Comparison of ENCODE assay signal across 29 cellular contexts in genomic region chr2:158775273-158776027, GRCh38. TPM values are rescaled to one million over a fixed set of nuclear protein-coding genes. Genes with fewer than 3 reads are reported as not detected.
"Had no signal": no experiment of that assay in that cellular context is flagged by ENCODE, and none has a peak within 500 bp of the region (broad histone marks: within the 10 kb centered on the region; RNA-seq: fewer than 3 reads in every experiment).

No MANE protein-coding gene starts in this region.

- H3K4me3 ChIP-seq: colonic mucosa, SK-N-MC had no signal

- H3K27ac ChIP-seq: colonic mucosa, SK-N-MC, WERI-Rb-1 had no signal

- H3K9me3 ChIP-seq: colonic mucosa had no signal

- H3K36me3 ChIP-seq: colonic mucosa, WERI-Rb-1 had no signal

- ATAC-seq: activated CD4-positive, alpha-beta T cell treated with anti-CD3 and anti-CD28 coated beads for 36 hours; activated T-helper 17 cell treated with anti-CD3 and anti-CD28 coated beads, Interleukin-2, amount 50 U/mL, for 72 hours; Panc1; Right ventricle myocardium inferior; T-cell had no signal

- DNase-seq: activated CD4-positive, alpha-beta memory T cell treated with anti-CD3 and anti-CD28 coated beads, Interleukin-2, amount 10 ng/mL, durations not matched to agents 7 days and 5 days; activated CD4-positive, alpha-beta T cell treated with anti-CD3 and anti-CD28 coated beads for 36 hours; activated CD4-positive, alpha-beta T cell treated with anti-CD3 and anti-CD28 coated beads, Interleukin-2, amount 50 U/mL, for 1 hour; activated gamma-delta T cell; activated naive CD4-positive, alpha-beta T cell treated with anti-CD3 and anti-CD28 coated beads for 36 hours; activated T-cell treated with anti-CD3 and anti-CD28 coated beads for 4 hours; activated T-cell treated with anti-CD3 and anti-CD28 coated beads, Interleukin-2, amount 50 U/mL, for 48 hours; anterior cingulate cortex; colonic mucosa; MM.1S; NCI-H1105; NCI-H1436; NCI-H1694 treated with DMSO at 0.1 percent for 48 hours; NCI-H2029 treated with DMSO at 0.1 percent for 48 hours; NCI-H2171; NCI-H2227 treated with DMSO at 0.1 percent for 48 hours; NCI-H82; RPMI8226; T-cell; T-helper 2 cell; T1000; WERI-Rb-1 had no signal

- H3K27me3 ChIP-seq: colonic mucosa had no signal

- H3K4me1 ChIP-seq: colonic mucosa had no signal

RNA-seq across cellular contexts. Expression of gene DAPL1, which starts 19.7 kb away (rescaled TPM):
- total RNA-seq: activated CD4-positive, alpha-beta memory T cell treated with anti-CD3 and anti-CD28 coated beads, Interleukin-2, amount 10 ng/mL, durations not matched to agents 7 days and 5 days; activated CD4-positive, alpha-beta T cell treated with anti-CD3 and anti-CD28 coated beads for 36 hours; activated CD8-positive, alpha-beta memory T cell treated with anti-CD3 and anti-CD28 coated beads for 36 hours; activated naive CD4-positive, alpha-beta T cell treated with anti-CD3 and anti-CD28 coated beads for 36 hours; activated T-helper 17 cell treated with anti-CD3 and anti-CD28 coated beads, Interleukin-2, amount 50 U/mL, for 72 hours; cardiac septum; OCI-LY7; Right ventricle myocardium inferior; T-cell had no signal
